Comparison of ENCODE assay signal across 8 cellular contexts in the genomic region with DNA sequence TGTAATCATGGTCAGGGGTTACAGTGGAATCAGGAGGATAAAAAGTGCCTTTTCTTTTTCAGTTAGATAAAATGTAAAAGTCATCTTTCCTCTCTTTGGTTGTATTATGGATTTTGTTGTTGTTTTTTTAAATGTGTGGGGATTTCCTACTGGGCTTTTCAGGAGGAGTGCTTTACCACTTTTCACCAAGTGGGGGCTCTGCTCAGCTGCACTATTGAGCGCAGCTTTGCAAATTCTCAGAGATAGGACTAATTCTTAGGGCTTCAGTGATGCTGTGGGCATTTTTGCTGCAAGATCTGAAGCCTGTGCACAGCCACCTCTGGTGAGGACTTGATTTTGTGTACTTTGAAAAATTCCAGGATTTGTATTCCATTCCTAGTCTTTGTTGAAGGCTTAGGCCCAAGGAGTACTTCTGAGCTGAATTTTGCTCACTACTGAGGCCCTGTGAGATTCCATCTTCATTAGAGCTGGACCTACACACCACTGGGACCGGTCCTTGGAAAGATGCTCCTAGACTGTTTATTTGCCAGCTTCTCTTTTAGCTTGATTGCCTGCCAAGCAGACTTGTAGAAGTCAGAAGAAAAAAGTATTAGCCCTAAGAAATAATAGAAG. TPM values are rescaled to one million over a fixed set of nuclear protein-coding genes. Genes with fewer than 3 reads are reported as not detected.
DNase-seq lines count a peak whose midpoint lies in the region; ATAC-seq, FAIRE-seq and TF ChIP-seq lines count a peak whose summit lies in the region.

No MANE protein-coding gene starts in this region.

- no peaks in the 10 kb centered on the region for H3K4me1 ChIP-seq in BE2C

- H3K36me3 ChIP-seq in BE2C: no peaks in the 10 kb centered on the region

- peaks cover 14% of the 10 kb centered on the region for H3K27me3 ChIP-seq in BE2C

- DNase-seq in BE2C (peak; percentile 52), GM19239 (ENCODE audit: insufficient read length, low spot score) (no peak), iris pigment epithelial cell (ENCODE audit: low read depth) (peak; percentile 44), SKM-1 treated with dmso at 0.1 percent for 144 hours (lab: John Stamatoyannopoulos, UW; ENCODE audit: unreplicated experiment) (no peak)
- no peak for DNase-seq in activated effector memory CD4-positive, alpha-beta T cell treated with anti-CD3 and anti-CD28 coated beads, Interleukin-2, amount 50 U/mL, for 16 hours
- no peak for DNase-seq in activated effector memory CD4-positive, alpha-beta T cell treated with Interleukin-2 at 50 U/mL for 16 hours

- H3K4me3 ChIP-seq in BE2C (ENCODE audit: low read depth, low read length) (no peak overlapping the region), WI38 (ENCODE audit: low read depth, low read length) (no peak overlapping the region)

- TF ChIP-seq CTCF in BE2C (IDR thresholded peaks at IDR 0.05; ENCODE audit: low read depth, low read length): peak; percentile 77
- peak; percentile 64 for TF ChIP-seq CTCF in WI38 (IDR thresholded peaks at IDR 0.05; ENCODE audit: low read depth, low read length)

- ATAC-seq in HG03196 (IDR thresholded peaks at IDR 0.05; ENCODE audit: unreplicated experiment): no peak

- peak; percentile 70 for FAIRE-seq in GM19239 (lab: Jason Lieb, UNC)

- no peaks in the 10 kb centered on the region for H3K9me3 ChIP-seq in BE2C

RNA-seq across cellular contexts. Expression of a gene that starts 7.5 kb away (rescaled TPM):
- polyA plus RNA-seq in BE2C (2012; ENCODE audit: insufficient read depth, insufficient read length, low read depth): 9.3 TPM

Comparison
In these comparisons a context has a peak if more than half of its experiments do, and no peak if none do; other contexts are left out.
1. DNase-seq: peak in BE2C (single experiment) and iris pigment epithelial cell (single experiment); none in GM19239 (single experiment), SKM-1 treated with dmso at 0.1 percent for 144 hours (single experiment), activated effector memory CD4-positive, alpha-beta T cell treated with anti-CD3 and anti-CD28 coated beads, Interleukin-2, amount 50 U/mL, for 16 hours (single experiment) and activated effector memory CD4-positive, alpha-beta T cell treated with Interleukin-2 at 50 U/mL for 16 hours (single experiment).